ENCODE assay signal across 8 cellular contexts in the genomic region with DNA sequence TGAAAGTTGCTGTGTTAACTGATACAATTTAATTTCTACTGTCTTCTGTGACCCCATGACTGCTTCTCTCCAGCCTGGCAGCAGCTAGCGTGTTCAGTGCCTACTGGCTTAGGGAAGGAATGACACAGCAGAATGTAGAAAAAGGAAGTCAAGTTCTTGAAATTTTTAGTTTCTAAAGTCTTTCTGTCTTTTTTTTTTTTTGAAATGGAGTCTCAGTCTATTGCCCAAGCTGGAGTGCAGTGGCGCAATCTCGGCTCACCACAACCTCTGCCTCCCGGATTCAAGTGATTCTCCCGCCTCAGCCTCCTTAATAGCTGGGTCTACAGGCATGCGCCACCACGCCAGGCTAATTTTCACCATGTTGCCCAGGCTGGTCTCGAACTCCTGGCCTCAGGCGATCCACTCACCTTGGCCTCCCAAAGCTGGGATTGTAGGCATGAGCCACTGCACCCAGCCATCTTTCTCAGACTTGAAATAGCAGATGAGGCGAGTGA. TPM values are rescaled to one million over a fixed set of nuclear protein-coding genes. Genes with fewer than 3 reads are reported as not detected.
DNase-seq lines count a peak whose midpoint lies in the region; ATAC-seq lines count a peak whose summit lies in the region.

No MANE protein-coding gene starts in this region.

- H3K4me3 ChIP-seq in thymus (ENCODE audit: low read length), result no peak overlapping the region

- no peaks in the 10 kb centered on the region for H3K9me3 ChIP-seq in thymus (ENCODE audit: control insufficient read depth)

- H3K9me3 Mint-ChIP-seq in T-helper 1 cell treated with Interleukin-12 subunit alpha and Interleukin-12 subunit beta and Interleukin-4 antibody, amounts not matched to agents 30 μg/mL and 1 μg/mL, for 36 hours, result no peaks in the 10 kb centered on the region

- peaks cover 40% of the 10 kb centered on the region for H3K4me1 Mint-ChIP-seq in T-helper 1 cell treated with Interleukin-12 subunit alpha and Interleukin-12 subunit beta and Interleukin-4 antibody, amounts not matched to agents 30 μg/mL and 1 μg/mL, for 36 hours (ENCODE audit: low read depth)

- DNase-seq in AML-193 (lab: John Stamatoyannopoulos, UW), result peak; percentile 95 to 97
- peak; percentile 78 for DNase-seq in left cardiac atrium
- no peak for DNase-seq in inferior parietal cortex (ENCODE audit: extremely low spot score)
- DNase-seq in NCI-H1417 (lab: John Stamatoyannopoulos, UW), result no peak
- DNase-seq in NCI-H524 (lab: John Stamatoyannopoulos, UW), result no peak

- 63% methylated on average over 10 of the region's 10 CpGs for WGBS in thymus

- peaks cover 9% of the 10 kb centered on the region for H3K36me3 Mint-ChIP-seq in T-helper 1 cell treated with Interleukin-12 subunit alpha and Interleukin-12 subunit beta and Interleukin-4 antibody, amounts not matched to agents 30 μg/mL and 1 μg/mL, for 36 hours (ENCODE audit: low read depth)

- peak overlapping the region; percentile 21 for H3K27ac ChIP-seq in thymus (ENCODE audit: low read depth)

- H3K27ac Mint-ChIP-seq in T-helper 1 cell treated with Interleukin-12 subunit alpha and Interleukin-12 subunit beta and Interleukin-4 antibody, amounts not matched to agents 30 μg/mL and 1 μg/mL, for 36 hours, result peak overlapping the region; percentile 97

- H3K4me1 ChIP-seq in thymus (ENCODE audit: control insufficient read depth, insufficient read depth, low read length), result peaks cover 7% of the 10 kb centered on the region

- intact Hi-C loops in left cardiac atrium (cut with DNase I), result no loop called here

- H3K36me3 ChIP-seq in thymus (ENCODE audit: control insufficient read depth, insufficient read depth), result no peaks in the 10 kb centered on the region

- no peaks in the 10 kb centered on the region for H3K27me3 ChIP-seq in thymus (ENCODE audit: control insufficient read depth, insufficient read depth)

- no peaks in the 10 kb centered on the region for H3K27me3 Mint-ChIP-seq in T-helper 1 cell treated with Interleukin-12 subunit alpha and Interleukin-12 subunit beta and Interleukin-4 antibody, amounts not matched to agents 30 μg/mL and 1 μg/mL, for 36 hours (ENCODE audit: low read depth)

- ATAC-seq in GM21737 (IDR thresholded peaks at IDR 0.05; ENCODE audit: unreplicated experiment) (peak; percentile 46), left cardiac atrium (peak; percentile 79 to 82)

- peak overlapping the region; percentile 69 for H3K4me3 Mint-ChIP-seq in T-helper 1 cell treated with Interleukin-12 subunit alpha and Interleukin-12 subunit beta and Interleukin-4 antibody, amounts not matched to agents 30 μg/mL and 1 μg/mL, for 36 hours

RNA-seq across cellular contexts. Expression of a gene that starts 32.4 kb away (rescaled TPM):
- total RNA-seq in left cardiac atrium, result 10 to 100 TPM; 93.4 to 97.1 TPM
- 162 TPM for polyA plus RNA-seq in thymus

RNA-seq across cellular contexts. Expression of a gene that starts 39.3 kb away (rescaled TPM):
- total RNA-seq in left cardiac atrium, result 10 to 100 TPM; 23.9 to 38.1 TPM
- polyA plus RNA-seq in thymus, result 75.4 TPM

RNA-seq across cellular contexts. Expression of a gene that starts 46.4 kb away (rescaled TPM):
- total RNA-seq in left cardiac atrium, result 10 to 100 TPM; 57.7 to 77.7 TPM
- polyA plus RNA-seq in thymus, result 13.4 TPM

Comparison
In these comparisons a context has a peak if more than half of its experiments do, and no peak if none do; other contexts are left out.
1. DNase-seq: peak in AML-193 (2 of 2) and left cardiac atrium (single experiment); none in inferior parietal cortex (single experiment), NCI-H1417 (0 of 3) and NCI-H524 (0 of 2).